Comparison of ENCODE assay signal across 8 cellular contexts in genomic region chr6:52020961-52021570, GRCh38.
DNase-seq lines count a peak whose midpoint lies in the region; ATAC-seq and TF ChIP-seq lines count a peak whose summit lies in the region.

No MANE protein-coding gene starts in this region.

- no peak overlapping the region for H3K27ac ChIP-seq in MM.1S (ENCODE audit: low read length)
- H3K27ac ChIP-seq in right lobe of liver = peak overlapping the region in 1 of 3 donors; percentile 71

- intact Hi-C loops in right lobe of liver (cut with DNase I) = loop anchor here in 1 of 2 donors (10.0 kb wide), 1 partner anchor 166 kb away; no protein-coding TSS in a partner anchor

- no peaks in the 10 kb centered on the region for H3K9me2 ChIP-seq in MM.1S (replicated peaks; ENCODE audit: insufficient read depth, low read length)

- 86% methylated on average over 2 of the region's 2 CpGs for WGBS in right lobe of liver (ENCODE audit: insufficient coverage, low coverage, low lambda C conversion rate, missing lambda C conversion rate)

- H4K20me1 ChIP-seq in MM.1S (ENCODE audit: insufficient read depth, low read length) = no peaks in the 10 kb centered on the region

- ATAC-seq in right lobe of liver = peak; percentile 39 to 53 (median 43)

- H3K27me3 ChIP-seq in MM.1S (replicated peaks; ENCODE audit: insufficient read depth, low read length) (no peaks in the 10 kb centered on the region), right lobe of liver (no peaks in the 10 kb centered on the region)

- H3K4me1 ChIP-seq in MM.1S (ENCODE audit: low read length) (no peaks in the 10 kb centered on the region), right lobe of liver (peaks cover 0 to 32% (median 4%) of the 10 kb centered on the region in 4 donors)

- no peak overlapping the region for H3K9ac ChIP-seq in MM.1S (ENCODE audit: low read length)

- no peak overlapping the region for H3K4me2 ChIP-seq in MM.1S (ENCODE audit: low read depth, low read length)

- no peaks in the 10 kb centered on the region for H3K36me3 ChIP-seq in MM.1S (replicated peaks; ENCODE audit: insufficient read depth, low read length)
- no peaks in the 10 kb centered on the region for H3K36me3 ChIP-seq in right lobe of liver

- H3K79me2 ChIP-seq in MM.1S (ENCODE audit: low read length) = no peaks in the 10 kb centered on the region

- peak; percentile 49 for DNase-seq in NCI-H2196 (lab: John Stamatoyannopoulos, UW; ENCODE audit: unreplicated experiment)
- DNase-seq in NCI-H2196 treated with DMSO at 0.1 percent for 48 hours (lab: John Stamatoyannopoulos, UW; ENCODE audit: unreplicated experiment) = no peak
- DNase-seq in MM.1S = no peak
- peak; percentile 53 for DNase-seq in astrocyte of the hippocampus (ENCODE audit: low read depth, low spot score)
- DNase-seq in right lobe of liver = no peak
- DNase-seq in SHP77 treated with DMSO at 0.1 percent for 48 hours (lab: John Stamatoyannopoulos, UW) = no peak
- no peak for DNase-seq in activated T-cell treated with anti-CD3 and anti-CD28 coated beads, Interleukin-2, amount 50 U/mL, for 48 hours
- DNase-seq in stimulated activated CD4-positive, alpha-beta T cell treated with anti-CD3 and anti-CD28 coated beads, Interleukin-2, amount 100 ng/mL, for 24 hours = no peak

- H3F3A ChIP-seq in MM.1S (ENCODE audit: insufficient read depth, low read length) = no peaks in the 10 kb centered on the region

- TF ChIP-seq CTCF in MM.1S (IDR thresholded peaks at IDR 0.05; ENCODE audit: low read length) = peak; percentile 67
- TF ChIP-seq CTCF in right lobe of liver (IDR thresholded peaks at IDR 0.05) = peak; percentile 75 to 83 (median 78)

- H3K4me3 ChIP-seq in MM.1S (ENCODE audit: low read length) (no peak overlapping the region), right lobe of liver (no peak overlapping the region)

- TF ChIP-seq POLR2A in right lobe of liver (IDR thresholded peaks at IDR 0.05) = no peak

- H3K9me3 ChIP-seq in MM.1S (replicated peaks; ENCODE audit: insufficient read depth, low read length) (no peaks in the 10 kb centered on the region), right lobe of liver (no peaks in the 10 kb centered on the region)

- no peak overlapping the region for H2AFZ ChIP-seq in MM.1S (ENCODE audit: low read length)

Comparison
In these comparisons a context has a peak if more than half of its experiments do, and no peak if none do; other contexts are left out.
1. DNase-seq: peak in NCI-H2196 (single experiment) and astrocyte of the hippocampus (single experiment); none in NCI-H2196 treated with DMSO at 0.1 percent for 48 hours (single experiment), MM.1S (single experiment), right lobe of liver (0 of 3), SHP77 treated with DMSO at 0.1 percent for 48 hours (single experiment), activated T-cell treated with anti-CD3 and anti-CD28 coated beads, Interleukin-2, amount 50 U/mL, for 48 hours (0 of 2) and stimulated activated CD4-positive, alpha-beta T cell treated with anti-CD3 and anti-CD28 coated beads, Interleukin-2, amount 100 ng/mL, for 24 hours (0 of 2).